18 cellular contexts compared by ENCODE assay signal in the genomic region with DNA sequence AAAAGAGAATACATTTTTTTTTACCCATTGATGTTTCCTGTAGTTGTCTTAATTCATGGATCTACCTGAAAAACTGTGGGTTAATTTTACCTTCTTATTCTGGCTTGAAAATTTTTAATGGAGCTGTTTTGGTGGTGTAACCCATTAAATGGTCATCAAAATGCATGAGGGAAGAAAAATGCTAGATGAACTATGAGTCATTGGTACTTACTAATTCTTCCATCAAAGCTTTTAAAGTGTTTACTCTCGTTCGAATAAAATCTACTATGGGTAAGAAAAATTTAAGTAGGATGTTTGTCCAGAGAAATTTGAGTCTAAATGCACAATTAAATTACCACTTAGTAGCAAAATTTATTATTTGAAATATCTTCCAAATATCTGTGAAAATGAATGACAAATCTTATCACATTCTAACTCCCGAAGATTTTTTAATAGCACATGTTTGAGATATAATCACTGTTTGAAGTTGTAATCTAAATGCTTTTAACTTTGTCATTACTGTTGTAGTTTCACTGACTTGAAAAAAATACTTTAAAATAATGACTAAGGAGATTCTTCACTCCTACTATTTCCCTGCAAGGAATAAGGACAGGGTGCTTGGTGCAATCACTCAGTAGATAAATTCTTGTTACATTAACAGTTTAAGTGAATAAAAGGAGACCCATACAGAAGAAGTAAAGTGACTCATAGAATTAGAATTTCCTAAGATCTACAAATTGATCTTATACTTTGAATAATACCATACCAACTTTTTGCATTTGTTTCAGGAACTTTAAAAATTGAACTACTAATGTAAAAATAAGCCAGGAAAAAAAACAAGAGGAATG.
DNase-seq lines count a peak whose midpoint lies in the region; ATAC-seq and TF ChIP-seq lines count a peak whose summit lies in the region.
"Had no signal": no experiment of that assay in that cellular context is flagged by ENCODE, and none has a peak within 500 bp of the region (broad histone marks: within the 10 kb centered on the region; RNA-seq: fewer than 3 reads in every experiment).

No MANE protein-coding gene starts in this region.

- intact Hi-C loops in left lung (cut with DNase I) = no loop called here

- H3K27me3 ChIP-seq in left lung = no peaks in the 10 kb centered on the region
- H3K27me3 ChIP-seq: BLaER1, neural progenitor cell had no signal

- no peak for TF ChIP-seq CTCF in cardiac fibroblast (IDR thresholded peaks at IDR 0.05; ENCODE audit: low read depth, low read length)
- TF ChIP-seq CTCF in left lung (IDR thresholded peaks at IDR 0.05) = no peak

- ATAC-seq in left lung (peak; percentile 57), HG02973 (IDR thresholded peaks at IDR 0.05; ENCODE audit: unreplicated experiment) (no peak)
- ATAC-seq: K562; sciatic nerve; stimulated activated effector memory CD8-positive, alpha-beta T cell treated with anti-CD3 and anti-CD28 coated beads, Interleukin-12 subunit alpha, Interleukin-12 subunit beta, amount 100 ng/mL, for 72 hours had no signal

- in situ Hi-C loops in KBM-7 (cut with MboI; ENCODE audit: low pct_unique_long_range_greater_than_20kb, low sequenced_read_pairs) = no loop called here

- no peaks in the 10 kb centered on the region for H3K9me3 ChIP-seq in left lung
- H3K9me3 ChIP-seq: BLaER1 had no signal

- H3K27ac ChIP-seq in left lung = no peak overlapping the region
- H3K27ac ChIP-seq: BLaER1, neural progenitor cell had no signal

- DNase-seq in EL = peak; percentile 78
- DNase-seq in M059J (ENCODE audit: low read depth) = peak; percentile 58
- peak; percentile 19 to 54 for DNase-seq in cardiac fibroblast (ENCODE audit: low read depth in 2 of 2)
- no peak for DNase-seq in left lung
- DNase-seq in KBM-7 = no peak
- DNase-seq in T-helper 2 cell = no peak
- no peak for DNase-seq in C1 segment of cervical spinal cord (lab: John Stamatoyannopoulos, UW)
- DNase-seq: aorta, DMS79, mesendoderm, NCI-H1436, NCI-H446 treated with DMSO at 0.1 percent for 48 hours had no signal

- H3K36me3 ChIP-seq in left lung = no peaks in the 10 kb centered on the region
- H3K36me3 ChIP-seq: BLaER1, neural progenitor cell had no signal

- H3K4me3 ChIP-seq in cardiac fibroblast (replicated peaks in 1 of 2; ENCODE audit: low read depth in 2 of 2, low read length in 2 of 2) (no peak overlapping the region), left lung (no peak overlapping the region)
- H3K4me3 ChIP-seq: BLaER1, K562, neural progenitor cell had no signal

- H3K4me1 ChIP-seq in left lung = peaks cover 0 to 5% of the 10 kb centered on the region in 2 donors
- H3K4me1 ChIP-seq: BLaER1, neural progenitor cell had no signal

Comparison
In these comparisons a context has a peak if more than half of its experiments do, and no peak if none do; other contexts are left out.
1. DNase-seq: peak in EL (single experiment), M059J (single experiment) and cardiac fibroblast (2 of 2); none in left lung (0 of 2), KBM-7 (single experiment), T-helper 2 cell (0 of 5) and C1 segment of cervical spinal cord (0 of 14).